In genomic region chr12:125065753-125066570, GRCh38 we compare ENCODE assay signal across 8 cellular contexts. TPM values are rescaled to one million over a fixed set of nuclear protein-coding genes. Genes with fewer than 3 reads are reported as not detected.
A peak's percentile ranks its signal among the peaks of the same experiment; 100 is the strongest.
DNase-seq lines count a peak whose midpoint lies in the region; ATAC-seq and TF ChIP-seq lines count a peak whose summit lies in the region.

No MANE protein-coding gene starts in this region.

- H3K27me3 ChIP-seq in breast epithelium (no peaks in the 10 kb centered on the region), mononuclear cell (ENCODE audit: insufficient read depth, low read length) (no peaks in the 10 kb centered on the region)

- peak overlapping the region; percentile 62 to 82 for H3K27ac ChIP-seq in breast epithelium

- TF ChIP-seq CTCF in GM13976 (IDR thresholded peaks at IDR 0.05; ENCODE audit: borderline replicate concordance, control extremely low read depth, extremely low read depth, insufficient read depth, missing control alignments) (no peak), breast epithelium (IDR thresholded peaks at IDR 0.05) (no peak)

- ATAC-seq in HG03378 (IDR thresholded peaks at IDR 0.05; ENCODE audit: unreplicated experiment) (peak; percentile 29), HG03432 (IDR thresholded peaks at IDR 0.05; ENCODE audit: unreplicated experiment) (no peak), HG02798 (IDR thresholded peaks at IDR 0.05; ENCODE audit: poor library complexity, unreplicated experiment) (no peak)

- H3K9me3 ChIP-seq in breast epithelium (no peaks in the 10 kb centered on the region), mononuclear cell (ENCODE audit: low read depth, low read length) (no peaks in the 10 kb centered on the region)

- peak overlapping the region; percentile 86 to 90 (median 89) for H3K4me3 ChIP-seq in breast epithelium
- H3K4me3 ChIP-seq in mononuclear cell (ENCODE audit: low read length), result peak overlapping the region; percentile 55

- intact Hi-C loops in breast epithelium (cut with DNase I; ENCODE audit: low total_unique reads), result no loop called here

- in situ Hi-C loops in GM13976 (cut with MboI; ENCODE audit: low sequenced_read_pairs, unreplicated experiment), result no loop called here

- peak; percentile 37 for DNase-seq in GM13976 (ENCODE audit: low spot score)
- no peak for DNase-seq in breast epithelium (ENCODE audit: low spot score in 2 of 2)
- no peak for DNase-seq in stimulated activated naive CD4-positive, alpha-beta T cell treated with Interleukin-2 at 50 U/mL for 16 hours (lab: John Stamatoyannopoulos, UW)
- DNase-seq in activated CD4-positive, alpha-beta T cell treated with anti-CD3 and anti-CD28 coated beads for 4 hours, result no peak

- no peak for TF ChIP-seq POLR2A in breast epithelium (IDR thresholded peaks at IDR 0.05)

- no peaks in the 10 kb centered on the region for H3K36me3 ChIP-seq in breast epithelium

- H3K4me1 ChIP-seq in breast epithelium (peaks cover 0 to 6% of the 10 kb centered on the region in 2 donors), mononuclear cell (ENCODE audit: insufficient read depth, low read length) (peaks cover 15% of the 10 kb centered on the region)

RNA-seq across cellular contexts. Expression of gene AACS, which starts 0.7 kb away (rescaled TPM):
- total RNA-seq in breast epithelium (10 to 100 TPM; 28.8 to 79.0 (median 33.7) TPM), mononuclear cell (3.8 TPM)
